In the genomic region with DNA sequence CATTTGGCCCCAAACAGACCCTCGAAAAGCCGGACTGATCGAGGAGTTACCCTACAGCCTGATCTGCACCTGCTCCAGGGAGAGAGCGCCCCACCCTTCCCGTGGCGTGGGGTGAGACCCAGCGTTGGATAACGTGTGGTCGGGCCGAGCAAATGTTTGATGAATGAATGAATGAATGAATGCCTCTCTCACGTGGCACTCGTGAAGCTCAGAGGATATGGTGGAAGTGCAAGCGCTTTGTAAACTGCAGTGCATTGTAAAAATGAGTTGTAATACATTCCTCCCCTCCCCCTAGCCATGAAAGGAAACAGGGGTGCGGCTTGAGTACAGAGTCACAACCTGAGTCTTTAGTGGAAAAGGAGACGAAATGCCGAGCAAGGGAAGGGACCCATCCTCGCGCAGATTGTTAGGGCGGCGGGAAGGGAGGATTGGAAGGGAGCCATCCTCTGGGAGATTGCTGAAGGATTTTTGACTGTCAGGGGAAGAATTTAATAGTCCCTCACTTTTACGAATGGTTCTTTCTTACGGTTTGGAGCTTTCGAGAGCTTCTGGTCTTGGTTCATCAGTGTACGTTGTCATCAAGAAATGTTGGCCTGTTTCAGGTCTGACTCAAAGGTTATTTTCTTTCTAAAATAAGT, we compare ENCODE assay signal across 1 cellular context.
TF ChIP-seq lines count a peak whose summit lies in the region.

No MANE protein-coding gene starts in this region.

TF ChIP-seq in WTC11, 78 proteins besides CTCF, POLR2A, EP300 and RAD21 (continued from another document):
- TF ChIP-seq, protein P1, sequence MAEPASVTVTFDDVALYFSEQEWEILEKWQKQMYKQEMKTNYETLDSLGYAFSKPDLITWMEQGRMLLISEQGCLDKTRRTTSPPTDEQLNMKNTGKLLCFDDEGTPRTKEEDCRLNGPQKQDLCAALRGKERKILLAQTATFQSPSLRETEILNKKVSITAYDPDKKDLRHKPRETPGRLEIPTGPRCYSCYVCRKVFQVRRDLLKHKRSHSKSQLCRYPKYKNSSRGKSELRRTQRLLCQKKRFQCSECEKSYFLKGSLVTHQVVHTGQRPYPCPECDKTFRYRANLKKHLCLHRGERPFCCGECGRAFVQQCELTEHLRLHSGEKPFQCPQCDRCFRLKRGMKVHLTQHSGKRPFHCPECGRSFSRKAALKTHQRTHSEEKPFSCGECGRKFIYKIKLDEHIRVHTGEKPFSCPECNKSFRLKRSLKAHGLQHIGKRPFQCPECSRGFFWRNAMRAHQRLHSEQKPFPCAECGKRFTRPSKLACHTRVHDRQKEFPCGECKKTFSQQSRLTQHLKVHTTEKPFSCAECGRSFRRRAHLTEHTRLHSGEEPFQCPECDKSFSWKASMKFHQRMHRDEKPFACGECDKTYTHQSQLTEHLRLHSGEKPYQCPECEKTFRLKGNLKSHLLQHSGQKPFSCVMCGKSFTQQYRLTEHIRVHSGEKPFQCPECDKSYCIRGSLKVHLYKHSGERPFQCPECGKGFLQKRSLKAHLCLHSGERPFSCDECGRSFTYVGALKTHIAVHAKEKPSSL (CRISPR knock-in tag; conservative IDR thresholded peaks at IDR 0.05), result no peak
- TF ChIP-seq ETV6 (CRISPR knock-in tag; IDR thresholded peaks at IDR 0.05) (no peak), CREM (CRISPR knock-in tag; IDR thresholded peaks at IDR 0.05) (no peak), SP1 (CRISPR knock-in tag; conservative IDR thresholded peaks at IDR 0.05) (no peak), ZNF671 (CRISPR knock-in tag; IDR thresholded peaks at IDR 0.05) (no peak), FOXP1 (CRISPR knock-in tag; IDR thresholded peaks at IDR 0.05; ENCODE audit: borderline replicate concordance) (no peak), GABPB1 (CRISPR knock-in tag; IDR thresholded peaks at IDR 0.05) (no peak), ZNF423 (CRISPR knock-in tag; IDR thresholded peaks at IDR 0.05) (no peak), RELA (CRISPR knock-in tag; IDR thresholded peaks at IDR 0.05; ENCODE audit: borderline replicate concordance) (no peak), TP53 (CRISPR knock-in tag; IDR thresholded peaks at IDR 0.05) (no peak)
- TF ChIP-seq, protein P2, sequence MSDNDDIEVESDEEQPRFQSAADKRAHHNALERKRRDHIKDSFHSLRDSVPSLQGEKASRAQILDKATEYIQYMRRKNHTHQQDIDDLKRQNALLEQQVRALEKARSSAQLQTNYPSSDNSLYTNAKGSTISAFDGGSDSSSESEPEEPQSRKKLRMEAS (CRISPR knock-in tag; IDR thresholded peaks at IDR 0.05), result 0 out of 2 replicates have a peak, but pooled peaks have one; percentile 31
- TF ChIP-seq, protein P3, sequence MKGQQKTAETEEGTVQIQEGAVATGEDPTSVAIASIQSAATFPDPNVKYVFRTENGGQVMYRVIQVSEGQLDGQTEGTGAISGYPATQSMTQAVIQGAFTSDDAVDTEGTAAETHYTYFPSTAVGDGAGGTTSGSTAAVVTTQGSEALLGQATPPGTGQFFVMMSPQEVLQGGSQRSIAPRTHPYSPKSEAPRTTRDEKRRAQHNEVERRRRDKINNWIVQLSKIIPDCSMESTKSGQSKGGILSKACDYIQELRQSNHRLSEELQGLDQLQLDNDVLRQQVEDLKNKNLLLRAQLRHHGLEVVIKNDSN (CRISPR knock-in tag; IDR thresholded peaks at IDR 0.05), result 0 out of 2 replicates have a peak, but pooled peaks have one; percentile 17
- TF ChIP-seq, protein P4, sequence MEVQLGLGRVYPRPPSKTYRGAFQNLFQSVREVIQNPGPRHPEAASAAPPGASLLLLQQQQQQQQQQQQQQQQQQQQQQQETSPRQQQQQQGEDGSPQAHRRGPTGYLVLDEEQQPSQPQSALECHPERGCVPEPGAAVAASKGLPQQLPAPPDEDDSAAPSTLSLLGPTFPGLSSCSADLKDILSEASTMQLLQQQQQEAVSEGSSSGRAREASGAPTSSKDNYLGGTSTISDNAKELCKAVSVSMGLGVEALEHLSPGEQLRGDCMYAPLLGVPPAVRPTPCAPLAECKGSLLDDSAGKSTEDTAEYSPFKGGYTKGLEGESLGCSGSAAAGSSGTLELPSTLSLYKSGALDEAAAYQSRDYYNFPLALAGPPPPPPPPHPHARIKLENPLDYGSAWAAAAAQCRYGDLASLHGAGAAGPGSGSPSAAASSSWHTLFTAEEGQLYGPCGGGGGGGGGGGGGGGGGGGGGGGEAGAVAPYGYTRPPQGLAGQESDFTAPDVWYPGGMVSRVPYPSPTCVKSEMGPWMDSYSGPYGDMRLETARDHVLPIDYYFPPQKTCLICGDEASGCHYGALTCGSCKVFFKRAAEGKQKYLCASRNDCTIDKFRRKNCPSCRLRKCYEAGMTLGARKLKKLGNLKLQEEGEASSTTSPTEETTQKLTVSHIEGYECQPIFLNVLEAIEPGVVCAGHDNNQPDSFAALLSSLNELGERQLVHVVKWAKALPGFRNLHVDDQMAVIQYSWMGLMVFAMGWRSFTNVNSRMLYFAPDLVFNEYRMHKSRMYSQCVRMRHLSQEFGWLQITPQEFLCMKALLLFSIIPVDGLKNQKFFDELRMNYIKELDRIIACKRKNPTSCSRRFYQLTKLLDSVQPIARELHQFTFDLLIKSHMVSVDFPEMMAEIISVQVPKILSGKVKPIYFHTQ (CRISPR knock-in tag; IDR thresholded peaks at IDR 0.05), result no peak
- TF ChIP-seq, protein P5, sequence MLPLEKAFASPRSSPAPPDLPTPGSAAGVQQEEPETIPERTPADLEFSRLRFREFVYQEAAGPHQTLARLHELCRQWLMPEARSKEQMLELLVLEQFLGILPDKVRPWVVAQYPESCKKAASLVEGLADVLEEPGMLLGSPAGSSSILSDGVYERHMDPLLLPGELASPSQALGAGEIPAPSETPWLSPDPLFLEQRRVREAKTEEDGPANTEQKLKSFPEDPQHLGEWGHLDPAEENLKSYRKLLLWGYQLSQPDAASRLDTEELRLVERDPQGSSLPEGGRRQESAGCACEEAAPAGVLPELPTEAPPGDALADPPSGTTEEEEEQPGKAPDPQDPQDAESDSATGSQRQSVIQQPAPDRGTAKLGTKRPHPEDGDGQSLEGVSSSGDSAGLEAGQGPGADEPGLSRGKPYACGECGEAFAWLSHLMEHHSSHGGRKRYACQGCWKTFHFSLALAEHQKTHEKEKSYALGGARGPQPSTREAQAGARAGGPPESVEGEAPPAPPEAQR (CRISPR knock-in tag; IDR thresholded peaks at IDR 0.05), result no peak
- TF ChIP-seq, protein P6, sequence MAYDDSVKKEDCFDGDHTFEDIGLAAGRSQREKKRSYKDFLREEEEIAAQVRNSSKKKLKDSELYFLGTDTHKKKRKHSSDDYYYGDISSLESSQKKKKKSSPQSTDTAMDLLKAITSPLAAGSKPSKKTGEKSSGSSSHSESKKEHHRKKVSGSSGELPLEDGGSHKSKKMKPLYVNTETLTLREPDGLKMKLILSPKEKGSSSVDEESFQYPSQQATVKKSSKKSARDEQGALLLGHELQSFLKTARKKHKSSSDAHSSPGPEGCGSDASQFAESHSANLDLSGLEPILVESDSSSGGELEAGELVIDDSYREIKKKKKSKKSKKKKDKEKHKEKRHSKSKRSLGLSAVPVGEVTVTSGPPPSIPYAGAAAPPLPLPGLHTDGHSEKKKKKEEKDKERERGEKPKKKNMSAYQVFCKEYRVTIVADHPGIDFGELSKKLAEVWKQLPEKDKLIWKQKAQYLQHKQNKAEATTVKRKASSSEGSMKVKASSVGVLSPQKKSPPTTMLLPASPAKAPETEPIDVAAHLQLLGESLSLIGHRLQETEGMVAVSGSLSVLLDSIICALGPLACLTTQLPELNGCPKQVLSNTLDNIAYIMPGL (CRISPR knock-in tag; IDR thresholded peaks at IDR 0.05), result peak; percentile 5; the same call in 1 of the 2 replicates
